Comparison of ENCODE assay signal across 8 cellular contexts in genomic region chr7:152433721-152434501, GRCh38. TPM values are rescaled to one million over a fixed set of nuclear protein-coding genes. Genes with fewer than 3 reads are reported as not detected.
DNase-seq lines count a peak whose midpoint lies in the region; ATAC-seq, FAIRE-seq and TF ChIP-seq lines count a peak whose summit lies in the region.
"Not testable (repeated sequence)": the region's sequence is repeated elsewhere in the genome, so short reads cannot be mapped to it uniquely, and the experiment has no call there.

No MANE protein-coding gene starts in this region.

- TF ChIP-seq POLR2A in H1 (IDR thresholded peaks at IDR 0.05; ENCODE audit: control extremely low read depth in 1 of 2, low read depth in 2 of 2, low read length in 2 of 2) = not testable (repeated sequence)

- DNase-seq in RKO (ENCODE audit: low spot score) (peak; percentile 67), upper lobe of right lung (peak; percentile 79)
- peak; percentile 54 for DNase-seq in activated T-cell treated with anti-CD3 and anti-CD28 coated beads, Interleukin-2, amount 50 U/mL, for 4 hours
- DNase-seq in H1 (ENCODE audit: low read depth in 1 of 2, low spot score in 2 of 2) = not testable (repeated sequence)

- CTCF ChIA-PET in H1 (lab: Charles Lee; ENCODE audit: partially characterized antibody) = interaction anchor here (0.6 to 2.4 kb wide), 2 partner anchors 92 to 278 kb away, joined by 3 to 6 read pairs; no protein-coding TSS in a partner anchor

- H3K9me3 ChIP-seq in H1 (ENCODE audit: insufficient read depth in 2 of 2, low read depth in 1 of 2, low read length in 1 of 2); liver (ENCODE audit: control insufficient read depth in 4 of 4, low read length in 3 of 4); upper lobe of right lung: not testable (repeated sequence)

- not testable (repeated sequence) for H3K4ac ChIP-seq in H1 (replicated peaks; ENCODE audit: insufficient read length, low read depth, low read length)

- not testable (repeated sequence) for H3K36me3 Mint-ChIP-seq in activated T-cell treated with anti-CD3 and anti-CD28 coated beads, Interleukin-2, amount 50 U/mL, for 4 hours (ENCODE audit: insufficient read depth)

- not testable (repeated sequence) for H2BK12ac ChIP-seq in H1 (ENCODE audit: low read depth, low read length)

- TF ChIP-seq EP300 in H1 (IDR thresholded peaks at IDR 0.05; ENCODE audit: borderline replicate concordance in 1 of 2, low read depth in 2 of 2, low read length in 2 of 2) = not testable (repeated sequence)

- TF ChIP-seq RAD21 in H1 (IDR thresholded peaks at IDR 0.05 in 1 of 2, conservative IDR thresholded peaks at IDR 0.05 in 1 of 2; ENCODE audit: low read depth in 2 of 2, low read length in 2 of 2); liver (IDR thresholded peaks at IDR 0.05): not testable (repeated sequence)

- not testable (repeated sequence) for H3K27me3 Mint-ChIP-seq in activated T-cell treated with anti-CD3 and anti-CD28 coated beads, Interleukin-2, amount 50 U/mL, for 4 hours (ENCODE audit: low read depth)

- H2BK5ac ChIP-seq in H1 (ENCODE audit: low read depth, low read length) = not testable (repeated sequence)

- H3K4me1 ChIP-seq in H1 (replicated peaks in 1 of 4; ENCODE audit: control insufficient read depth in 3 of 4, insufficient read depth in 4 of 4, low read length in 3 of 4) = not testable (repeated sequence)
- peaks cover 6 to 21% (median 11%) of the 10 kb centered on the region in 4 donors for H3K4me1 ChIP-seq in liver (ENCODE audit: control insufficient read depth in 4 of 4, insufficient read depth in 4 of 4, low read length in 3 of 4)
- H3K4me1 ChIP-seq in upper lobe of right lung = peaks cover 43% of the 10 kb centered on the region

- not testable (repeated sequence) for H3K23me2 ChIP-seq in H1 (ENCODE audit: low read depth, low read length)

- not testable (repeated sequence) for H2AFZ ChIP-seq in H1 (ENCODE audit: low read length)

- peaks cover 49% of the 10 kb centered on the region for H3K4me1 Mint-ChIP-seq in activated T-cell treated with anti-CD3 and anti-CD28 coated beads, Interleukin-2, amount 50 U/mL, for 4 hours (ENCODE audit: low read depth)

- H3K23ac ChIP-seq in H1 (ENCODE audit: insufficient read length) = not testable (repeated sequence)

- not testable (repeated sequence) for H3K9ac ChIP-seq in H1 (replicated peaks in 1 of 4; ENCODE audit: extremely low read depth in 1 of 4, low read depth in 3 of 4, low read length in 3 of 4)
- H3K9ac ChIP-seq in liver (ENCODE audit: low read depth in 1 of 2, low read length in 2 of 2) = peak overlapping the region; percentile 10 to 66

- H3K18ac ChIP-seq in H1 (ENCODE audit: extremely low read depth, low read length) = not testable (repeated sequence)

- H2AK5ac ChIP-seq in H1 (ENCODE audit: low read depth, low read length) = not testable (repeated sequence)

- peak overlapping the region; percentile 90 for H3K4me3 Mint-ChIP-seq in activated T-cell treated with anti-CD3 and anti-CD28 coated beads, Interleukin-2, amount 50 U/mL, for 4 hours

- peak; percentile 9 for ATAC-seq in GM18498 (IDR thresholded peaks at IDR 0.05; ENCODE audit: unreplicated experiment)
- peak; percentile 35 for ATAC-seq in HG02870 (IDR thresholded peaks at IDR 0.05; ENCODE audit: unreplicated experiment)
- peak in 1 of 2 donors; percentile 24 for ATAC-seq in activated T-cell treated with anti-CD3 and anti-CD28 coated beads, Interleukin-2, amount 50 U/mL, for 4 hours
- ATAC-seq in upper lobe of right lung = peak; percentile 57

- H4K8ac ChIP-seq in H1 (ENCODE audit: extremely low read depth, insufficient read depth, low read length) = not testable (repeated sequence)

- not testable (repeated sequence) for H3K27me3 ChIP-seq in H1 (replicated peaks in 1 of 4; ENCODE audit: control insufficient read depth in 3 of 4, extremely low read depth in 1 of 4, insufficient read depth in 3 of 4, low read length in 3 of 4); liver (ENCODE audit: control insufficient read depth in 4 of 4, insufficient read depth in 4 of 4, low read length in 3 of 4); upper lobe of right lung

- H4K91ac ChIP-seq in H1 (replicated peaks; ENCODE audit: insufficient read length, low read length) = not testable (repeated sequence)

- H3K4me3 ChIP-seq in H1 (ENCODE audit: extremely low read depth in 1 of 4, insufficient read depth in 2 of 4, low read depth in 3 of 4, low read length in 4 of 4) (peak overlapping the region; percentile 62 to 91 (median 76)), liver (ENCODE audit: low read depth in 1 of 3, low read length in 3 of 3) (peak overlapping the region; percentile 44 to 95 (median 69)), skin epidermis (peak overlapping the region; percentile 61 to 95 (median 91)), upper lobe of right lung (peak overlapping the region; percentile 84)

- H4K20me1 ChIP-seq in H1 (replicated peaks in 1 of 2; ENCODE audit: control insufficient read depth in 1 of 2, insufficient read depth in 2 of 2, low read length in 2 of 2) = not testable (repeated sequence)

- intact Hi-C loops in upper lobe of right lung (cut with DNase I) = not testable (repeated sequence)

- peaks cover 4 to 59% of the 10 kb centered on the region in 2 experiments for H3K79me2 ChIP-seq in H1 (ENCODE audit: control insufficient read depth in 1 of 2, insufficient read depth in 2 of 2, low read length in 2 of 2)

- not testable (repeated sequence) for FAIRE-seq in H1 (lab: Jason Lieb, UNC)

- not testable (repeated sequence) for H3K9me3 Mint-ChIP-seq in activated T-cell treated with anti-CD3 and anti-CD28 coated beads, Interleukin-2, amount 50 U/mL, for 4 hours

- H3K56ac ChIP-seq in H1 (replicated peaks; ENCODE audit: insufficient read length, low read depth, low read length) = not testable (repeated sequence)

- 60% methylated on average over 16 of the region's 16 CpGs; no CpG with 5 or more reads in 1 of the 2 experiments for WGBS in H1 (ENCODE audit: extremely low coverage in 1 of 2, insufficient coverage in 1 of 2, insufficient read length in 1 of 2, insufficient replicate concordance in 2 of 2, low coverage in 1 of 2, low lambda C conversion rate in 2 of 2, missing lambda C conversion rate in 1 of 2), 2 experiments
- 12% methylated on average over 16 of the region's 16 CpGs for whole genome bisulfite sequencing in liver

- H3K36me3 ChIP-seq in H1 (ENCODE audit: control insufficient read depth in 2 of 4, insufficient read depth in 4 of 4, low read length in 3 of 4); liver (ENCODE audit: control insufficient read depth in 4 of 4, insufficient read depth in 3 of 4, low read depth in 1 of 4, low read length in 3 of 4); upper lobe of right lung: not testable (repeated sequence)

- H4K5ac ChIP-seq in H1 (ENCODE audit: insufficient read length, low read depth, low read length) = not testable (repeated sequence)

- not testable (repeated sequence) for H2BK20ac ChIP-seq in H1 (ENCODE audit: low read length)

- H3K14ac ChIP-seq in H1 (ENCODE audit: insufficient read length) = not testable (repeated sequence)

- H2BK120ac ChIP-seq in H1 (replicated peaks; ENCODE audit: low read depth, low read length) = not testable (repeated sequence)

- H2BK15ac ChIP-seq in H1 (ENCODE audit: low read length) = not testable (repeated sequence)

- TF ChIP-seq CTCF in H1 (IDR thresholded peaks at IDR 0.05; ENCODE audit: control extremely low read depth in 1 of 3, insufficient read depth in 1 of 3, low read depth in 1 of 3, low read length in 3 of 3) = not testable (repeated sequence)
- TF ChIP-seq CTCF in liver (IDR thresholded peaks at IDR 0.05; ENCODE audit: low read depth, low read length, missing input control) = peak; percentile 9
- peak; percentile 32 for TF ChIP-seq CTCF in upper lobe of right lung (IDR thresholded peaks at IDR 0.05)

- H3K27ac ChIP-seq in H1 (ENCODE audit: low read depth, low read length) = not testable (repeated sequence)
- H3K27ac ChIP-seq in liver (ENCODE audit: low read depth in 1 of 2, low read length in 2 of 2) (peak overlapping the region; percentile 64 to 73), skin epidermis (peak overlapping the region in 19 of 21 experiments; percentile 77 to 99 (median 97)), upper lobe of right lung (peak overlapping the region; percentile 76)

- H3K4me2 ChIP-seq in H1 (ENCODE audit: insufficient read depth in 1 of 2, low read depth in 2 of 2, low read length in 2 of 2) = peak overlapping the region; percentile 85 to 98

- H3K79me1 ChIP-seq in H1 (ENCODE audit: low read depth, low read length) = not testable (repeated sequence)

- POLR2A ChIA-PET in H1 (lab: Charles Lee; ENCODE audit: partially characterized antibody) = interaction anchor here (0.6 to 1.2 kb wide), 2 partner anchors 9 to 19 kb away, joined by 3 read pairs; no protein-coding TSS in a partner anchor

TF ChIP-seq in liver, 16 proteins besides CTCF, POLR2A, EP300 and RAD21:
- peak; percentile 37 for TF ChIP-seq YY1 (IDR thresholded peaks at IDR 0.05)

RNA-seq across cellular contexts. Expression of gene KMT2C, which starts 1.9 kb away (rescaled TPM):
- 10 to 100 TPM; 41.6 to 48.5 (median 41.6) TPM for total RNA-seq in activated T-cell treated with anti-CD3 and anti-CD28 coated beads, Interleukin-2, amount 50 U/mL, for 4 hours
- 40.3 and 40.8 TPM in 2 replicates for total RNA-seq in H1 (2021; fragmentation: NEBNext Ultra II Directional; extraction: Animal tissue kit (Norgen Biotek cat#: 25700))
- polyA plus RNA-seq in H1 (2011; rRNA removed) (7.7 and 9.1 TPM in 2 replicates), liver (1 to 10 TPM; 6.3 to 7.5 TPM)
- 8.4 TPM for polyA plus RNA-seq in H1 (2011; cell fraction: cytosol; rRNA removed)
- polyA plus RNA-seq in H1 (2011; cell fraction: nucleus; rRNA removed) = 26.2 TPM
- polyA plus RNA-seq in H1 (2012, experiment 1 of 2) = 11.3 to 14.9 TPM (median 13.5 TPM) in 4 replicates
- 0.46 TPM for polyA plus RNA-seq in H1 (2012, experiment 2 of 2)
- 7.9 TPM for polyA plus RNA-seq in H1 (2013, experiment 1 of 2)
- 6.6 TPM for polyA plus RNA-seq in H1 (2013, experiment 2 of 2)
- 38.0 and 51.4 TPM in 2 replicates for polyA minus RNA-seq in H1 (2011; rRNA and poly(A)+ RNA removed)
- polyA minus RNA-seq in H1 (2011; cell fraction: cytosol; rRNA and poly(A)+ RNA removed) = 23.0 TPM
- 79.7 TPM for polyA minus RNA-seq in H1 (2011; cell fraction: nucleus; rRNA and poly(A)+ RNA removed)
- total RNA-seq in liver (10 to 100 TPM; 31.1 to 35.3 TPM), upper lobe of right lung (99.0 TPM)
